1 cellular context compared by ENCODE assay signal in genomic region chr3:122739172-122739571, GRCh38.
TF ChIP-seq lines count a peak whose summit lies in the region.

No MANE protein-coding gene starts in this region.

TF ChIP-seq in H1, 55 proteins besides CTCF, POLR2A, EP300 and RAD21:
- no peak for TF ChIP-seq PHF8 (conservative IDR thresholded peaks at IDR 0.05; ENCODE audit: low read depth, low read length)
- no peak for TF ChIP-seq CEBPB (IDR thresholded peaks at IDR 0.05; ENCODE audit: low read depth, low read length)
